9 cellular contexts compared by ENCODE assay signal in the genomic region with DNA sequence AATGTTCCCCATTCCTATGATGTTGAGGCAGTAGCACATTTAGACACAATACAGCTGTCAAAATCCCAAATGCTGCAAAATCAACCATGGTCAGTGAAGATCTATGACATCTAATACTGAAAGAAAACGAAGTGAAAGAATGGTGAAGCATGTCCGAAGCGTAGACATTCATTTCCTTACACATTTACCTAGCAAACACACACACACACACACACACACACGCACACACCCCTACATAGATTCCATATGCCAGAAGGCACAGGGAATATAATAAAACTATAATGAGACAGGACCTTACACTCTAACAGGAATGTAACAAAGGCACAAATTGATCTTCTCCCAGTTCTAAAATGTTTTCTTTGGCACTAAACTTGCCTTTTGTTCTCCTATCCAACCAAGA. TPM values are rescaled to one million over a fixed set of nuclear protein-coding genes. Genes with fewer than 3 reads are reported as not detected.
A peak's percentile ranks its signal among the peaks of the same experiment; 100 is the strongest.
DNase-seq lines count a peak whose midpoint lies in the region; ATAC-seq and TF ChIP-seq lines count a peak whose summit lies in the region.
"Had no signal": no experiment of that assay in that cellular context is flagged by ENCODE, and none has a peak within 500 bp of the region (broad histone marks: within the 10 kb centered on the region; RNA-seq: fewer than 3 reads in every experiment).

No MANE protein-coding gene starts in this region.

- peak overlapping the region in 3 of 7 donors; percentile 12 to 48 (median 32) for H3K27ac Mint-ChIP-seq in CD4-positive, alpha-beta memory T cell

- intact Hi-C loops in CD4-positive, alpha-beta memory T cell (cut with micrococcal nuclease), result no loop called here

- CTCF ChIA-PET in CD4-positive, alpha-beta memory T cell (lab: Charles Lee; ENCODE audit: partially characterized antibody), result interaction anchor here (1.8 kb wide), 1 partner anchor 32 kb away, joined by 10 read pairs; the partner anchor contains the start of gene CCDC6

- H3K27ac ChIP-seq in CD4-positive, alpha-beta memory T cell (ENCODE audit: low read depth, low read length), result no peak overlapping the region

- H3K4me3 ChIP-seq in CD4-positive, alpha-beta memory T cell (ENCODE audit: low read length in 2 of 2), result no peak overlapping the region

- H3K27me3 ChIP-seq in CD4-positive, alpha-beta memory T cell (ENCODE audit: insufficient read depth, low read length), result no peaks in the 10 kb centered on the region

- no peaks in the 10 kb centered on the region for H3K36me3 Mint-ChIP-seq in CD4-positive, alpha-beta memory T cell

- H3K9me3 Mint-ChIP-seq in CD4-positive, alpha-beta memory T cell, result no peaks in the 10 kb centered on the region

- H3K4me3 Mint-ChIP-seq in CD4-positive, alpha-beta memory T cell, result peak overlapping the region in 1 of 8 donors; percentile 13

- peak; percentile 66 for ATAC-seq in GM21390 (IDR thresholded peaks at IDR 0.05; ENCODE audit: unreplicated experiment)
- ATAC-seq in HG03139 (IDR thresholded peaks at IDR 0.05; ENCODE audit: unreplicated experiment), result peak; percentile 76
- ATAC-seq: HepG2 had no signal

- peaks cover 51% of the 10 kb centered on the region for H3K4me1 ChIP-seq in CD4-positive, alpha-beta memory T cell (ENCODE audit: insufficient read depth, low read length)

- no peak for TF ChIP-seq CTCF in GM10266 (IDR thresholded peaks at IDR 0.05; ENCODE audit: control insufficient read depth, insufficient read depth, low read depth, missing control alignments)

- no peaks in the 10 kb centered on the region for H3K27me3 Mint-ChIP-seq in CD4-positive, alpha-beta memory T cell

- no peaks in the 10 kb centered on the region for H3K9me3 ChIP-seq in CD4-positive, alpha-beta memory T cell (ENCODE audit: control insufficient read depth in 1 of 2, low read length in 2 of 2)

- H3K36me3 ChIP-seq in CD4-positive, alpha-beta memory T cell (ENCODE audit: insufficient read depth, low read length), result no peaks in the 10 kb centered on the region

- POLR2A ChIA-PET in CD4-positive, alpha-beta memory T cell (lab: Charles Lee; ENCODE audit: partially characterized antibody), result interaction anchor here (1.2 kb wide), 1 partner anchor 32 kb away, joined by 5 read pairs; the partner anchor contains the start of gene CCDC6

- peaks cover 58 to 84% (median 71%) of the 10 kb centered on the region in 4 donors for H3K4me1 Mint-ChIP-seq in CD4-positive, alpha-beta memory T cell

- DNase-seq in GM10266 (ENCODE audit: extremely low spot score) (peak; percentile 23), dermis blood vessel endothelial cell (peak; percentile 28), islet precursor cell (no peak), NCI-H1694 treated with DMSO at 0.1 percent for 48 hours (lab: John Stamatoyannopoulos, UW) (no peak), occipital lobe (lab: John Stamatoyannopoulos, UW) (no peak)
- DNase-seq in CD4-positive, alpha-beta memory T cell, result no peak

RNA-seq across cellular contexts. Expression of gene CCDC6, which starts 32.4 kb away (rescaled TPM):
- total RNA-seq in dermis blood vessel endothelial cell (22.6 and 41.4 TPM in 2 replicates), occipital lobe (32.3 TPM)
- total RNA-seq in CD4-positive, alpha-beta memory T cell, result 10 to 100 TPM; 20.9 to 22.5 TPM
- 1 to 10 TPM; 4.4 to 6.1 TPM for polyA plus RNA-seq in CD4-positive, alpha-beta memory T cell

Comparison
In these comparisons a context has a peak if more than half of its experiments do, and no peak if none do; other contexts are left out.
1. DNase-seq: peak in GM10266 (single experiment) and dermis blood vessel endothelial cell (single experiment); none in islet precursor cell (single experiment), CD4-positive, alpha-beta memory T cell (0 of 5), NCI-H1694 treated with DMSO at 0.1 percent for 48 hours (single experiment) and occipital lobe (single experiment).